In the genomic region with DNA sequence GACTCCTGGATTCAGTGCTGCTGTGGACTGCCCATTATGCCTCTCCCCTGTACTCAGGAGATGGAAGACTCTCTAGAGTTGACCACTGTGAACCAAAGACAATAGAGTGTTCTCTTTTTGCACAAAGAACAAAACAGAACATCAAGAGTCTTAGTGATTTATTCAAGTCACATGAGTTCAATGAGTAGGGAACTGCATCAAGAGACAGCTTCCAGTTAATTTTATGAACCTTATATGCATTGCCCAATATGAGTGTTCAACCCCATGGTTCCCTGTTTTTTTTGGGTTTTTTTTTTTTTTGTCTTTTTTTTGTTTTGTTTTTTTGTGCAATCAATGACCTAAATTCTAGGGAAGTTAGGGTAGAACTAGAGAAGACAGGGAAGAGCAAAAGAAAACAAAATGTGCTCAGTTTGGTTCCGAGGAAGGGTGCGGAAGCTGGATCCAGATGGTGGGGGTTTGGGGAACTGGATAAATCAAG, we compare ENCODE assay signal across 15 cellular contexts.
DNase-seq lines count a peak whose midpoint lies in the region; ATAC-seq and TF ChIP-seq lines count a peak whose summit lies in the region.
"Had no signal": no experiment of that assay in that cellular context is flagged by ENCODE, and none has a peak within 500 bp of the region (broad histone marks: within the 10 kb centered on the region; RNA-seq: fewer than 3 reads in every experiment).

No MANE protein-coding gene starts in this region.

- H3K9me3 ChIP-seq in heart right ventricle, result no peaks in the 10 kb centered on the region
- no peaks in the 10 kb centered on the region for H3K9me3 ChIP-seq in naive thymus-derived CD4-positive, alpha-beta T cell (ENCODE audit: control insufficient read depth in 2 of 3, low read length in 3 of 3)
- no peaks in the 10 kb centered on the region for H3K9me3 ChIP-seq in WERI-Rb-1 (ENCODE audit: severe bottlenecking)
- no peaks in the 10 kb centered on the region for H3K9me3 ChIP-seq in CD4-positive, alpha-beta memory T cell (ENCODE audit: control insufficient read depth in 1 of 2, low read length in 2 of 2)

- TF ChIP-seq CTCF in heart right ventricle (IDR thresholded peaks at IDR 0.05), result no peak
- no peak for TF ChIP-seq CTCF in WERI-Rb-1 (IDR thresholded peaks at IDR 0.05; ENCODE audit: low read depth, low read length)

- ATAC-seq in Right ventricle myocardium superior (ENCODE audit: poor library complexity) (peak; percentile 59), heart right ventricle (peak in 6 of 8 donors; percentile 24 to 81 (median 65)), HG03139 (IDR thresholded peaks at IDR 0.05; ENCODE audit: unreplicated experiment) (no peak)
- peak; percentile 47 for ATAC-seq in naive thymus-derived CD4-positive, alpha-beta T cell

- peaks cover 0 to 39% (median 0%) of the 10 kb centered on the region in 9 donors for H3K4me1 ChIP-seq in heart right ventricle
- H3K4me1 ChIP-seq in naive thymus-derived CD4-positive, alpha-beta T cell (ENCODE audit: control insufficient read depth in 2 of 2, insufficient read depth in 2 of 2, low read length in 2 of 2), result no peaks in the 10 kb centered on the region
- no peaks in the 10 kb centered on the region for H3K4me1 ChIP-seq in CD4-positive, alpha-beta memory T cell (ENCODE audit: insufficient read depth, low read length)

- H3K36me3 Mint-ChIP-seq in naive thymus-derived CD4-positive, alpha-beta T cell, result no peaks in the 10 kb centered on the region
- H3K36me3 Mint-ChIP-seq in CD4-positive, alpha-beta memory T cell, result no peaks in the 10 kb centered on the region

- H3K4me3 ChIP-seq in heart right ventricle (no peak overlapping the region), WERI-Rb-1 (ENCODE audit: low read depth, low read length) (no peak overlapping the region)
- no peak overlapping the region for H3K4me3 ChIP-seq in naive thymus-derived CD4-positive, alpha-beta T cell (ENCODE audit: low read length)
- no peak overlapping the region for H3K4me3 ChIP-seq in CD4-positive, alpha-beta memory T cell (ENCODE audit: low read length in 2 of 2)
- H3K4me3 ChIP-seq: PC-9 had no signal

- H3K4me1 Mint-ChIP-seq in naive thymus-derived CD4-positive, alpha-beta T cell, result no peaks in the 10 kb centered on the region
- H3K4me1 Mint-ChIP-seq in CD4-positive, alpha-beta memory T cell, result no peaks in the 10 kb centered on the region

- H3K27ac ChIP-seq in heart right ventricle (peak overlapping the region in 3 of 10 donors; percentile 2 to 82 (median 9)), WERI-Rb-1 (no peak overlapping the region)
- H3K27ac ChIP-seq in naive thymus-derived CD4-positive, alpha-beta T cell (ENCODE audit: low read depth, low read length), result no peak overlapping the region
- H3K27ac ChIP-seq in CD4-positive, alpha-beta memory T cell (ENCODE audit: low read depth, low read length), result no peak overlapping the region
- H3K27ac ChIP-seq: PC-9 had no signal

- intact Hi-C loops in Right ventricle myocardium superior (cut with DNase I), result no loop called here
- intact Hi-C loops in cardiac septum (cut with DNase I), result no loop called here
- intact Hi-C loops in heart right ventricle (cut with DNase I), result loop anchor here in 1 of 10 donors (10.0 kb wide), 1 partner anchor 310 kb away; no protein-coding TSS in a partner anchor
- intact Hi-C loops in naive thymus-derived CD4-positive, alpha-beta T cell (cut with micrococcal nuclease), result no loop called here
- intact Hi-C loops in CD4-positive, alpha-beta memory T cell (cut with micrococcal nuclease), result no loop called here

- H3K27ac Mint-ChIP-seq in naive thymus-derived CD4-positive, alpha-beta T cell, result no peak overlapping the region
- H3K27ac Mint-ChIP-seq in CD4-positive, alpha-beta memory T cell, result no peak overlapping the region

- H3K27me3 Mint-ChIP-seq in naive thymus-derived CD4-positive, alpha-beta T cell, result peaks cover 1 to 15% (median 4%) of the 10 kb centered on the region in 5 donors
- H3K27me3 Mint-ChIP-seq in CD4-positive, alpha-beta memory T cell, result peaks cover 0 to 3% of the 10 kb centered on the region in 2 donors

- CTCF ChIA-PET in naive thymus-derived CD4-positive, alpha-beta T cell (lab: Charles Lee), result no interaction called here
- CTCF ChIA-PET in CD4-positive, alpha-beta memory T cell (lab: Charles Lee; ENCODE audit: partially characterized antibody), result no interaction called here

- DNase-seq in Right ventricle myocardium superior, result no peak
- DNase-seq in cardiac septum (ENCODE audit: low spot score), result no peak
- no peak for DNase-seq in heart right ventricle
- no peak for DNase-seq in naive thymus-derived CD4-positive, alpha-beta T cell
- DNase-seq in stimulated activated naive CD4-positive, alpha-beta T cell treated with Interleukin-2 at 50 U/mL for 16 hours (lab: John Stamatoyannopoulos, UW), result no peak
- no peak for DNase-seq in WERI-Rb-1
- DNase-seq in CD4-positive, alpha-beta memory T cell, result no peak
- DNase-seq: C1 segment of cervical spinal cord; DMS53; NCI-H1105; NCI-H187; NCI-H69; NK-92 treated with Interleukin-12 subunit alpha and Interleukin-12 subunit beta, amount 100 ng/mL, for 24 hours; PC-9 had no signal

- peaks cover 0 to 3% (median 0%) of the 10 kb centered on the region in 11 donors for H3K9me3 Mint-ChIP-seq in naive thymus-derived CD4-positive, alpha-beta T cell
- H3K9me3 Mint-ChIP-seq in CD4-positive, alpha-beta memory T cell, result peaks cover 0 to 1% (median 0%) of the 10 kb centered on the region in 8 donors

- H3K27me3 ChIP-seq in heart right ventricle (no peaks in the 10 kb centered on the region), WERI-Rb-1 (ENCODE audit: insufficient read depth, low read depth, severe bottlenecking) (peaks cover 23% of the 10 kb centered on the region)
- H3K27me3 ChIP-seq in naive thymus-derived CD4-positive, alpha-beta T cell (ENCODE audit: control insufficient read depth in 2 of 2, insufficient read depth in 2 of 2, low read length in 2 of 2), result no peaks in the 10 kb centered on the region
- no peaks in the 10 kb centered on the region for H3K27me3 ChIP-seq in CD4-positive, alpha-beta memory T cell (ENCODE audit: insufficient read depth, low read length)

- WGBS in heart right ventricle, 2 donors, result 90 to 93% methylated on average over 2 of the region's 2 CpGs

- H3K4me3 Mint-ChIP-seq in naive thymus-derived CD4-positive, alpha-beta T cell, result no peak overlapping the region
- H3K4me3 Mint-ChIP-seq in CD4-positive, alpha-beta memory T cell, result no peak overlapping the region

- POLR2A ChIA-PET in naive thymus-derived CD4-positive, alpha-beta T cell (lab: Charles Lee), result no interaction called here
- POLR2A ChIA-PET in CD4-positive, alpha-beta memory T cell (lab: Charles Lee; ENCODE audit: partially characterized antibody), result no interaction called here

- H3K36me3 ChIP-seq in heart right ventricle (no peaks in the 10 kb centered on the region), WERI-Rb-1 (no peaks in the 10 kb centered on the region)
- no peaks in the 10 kb centered on the region for H3K36me3 ChIP-seq in naive thymus-derived CD4-positive, alpha-beta T cell (ENCODE audit: control insufficient read depth in 2 of 3, insufficient read depth in 3 of 3, low read length in 3 of 3)
- H3K36me3 ChIP-seq in CD4-positive, alpha-beta memory T cell (ENCODE audit: insufficient read depth, low read length), result no peaks in the 10 kb centered on the region
